9 cellular contexts compared by ENCODE assay signal in the genomic region with DNA sequence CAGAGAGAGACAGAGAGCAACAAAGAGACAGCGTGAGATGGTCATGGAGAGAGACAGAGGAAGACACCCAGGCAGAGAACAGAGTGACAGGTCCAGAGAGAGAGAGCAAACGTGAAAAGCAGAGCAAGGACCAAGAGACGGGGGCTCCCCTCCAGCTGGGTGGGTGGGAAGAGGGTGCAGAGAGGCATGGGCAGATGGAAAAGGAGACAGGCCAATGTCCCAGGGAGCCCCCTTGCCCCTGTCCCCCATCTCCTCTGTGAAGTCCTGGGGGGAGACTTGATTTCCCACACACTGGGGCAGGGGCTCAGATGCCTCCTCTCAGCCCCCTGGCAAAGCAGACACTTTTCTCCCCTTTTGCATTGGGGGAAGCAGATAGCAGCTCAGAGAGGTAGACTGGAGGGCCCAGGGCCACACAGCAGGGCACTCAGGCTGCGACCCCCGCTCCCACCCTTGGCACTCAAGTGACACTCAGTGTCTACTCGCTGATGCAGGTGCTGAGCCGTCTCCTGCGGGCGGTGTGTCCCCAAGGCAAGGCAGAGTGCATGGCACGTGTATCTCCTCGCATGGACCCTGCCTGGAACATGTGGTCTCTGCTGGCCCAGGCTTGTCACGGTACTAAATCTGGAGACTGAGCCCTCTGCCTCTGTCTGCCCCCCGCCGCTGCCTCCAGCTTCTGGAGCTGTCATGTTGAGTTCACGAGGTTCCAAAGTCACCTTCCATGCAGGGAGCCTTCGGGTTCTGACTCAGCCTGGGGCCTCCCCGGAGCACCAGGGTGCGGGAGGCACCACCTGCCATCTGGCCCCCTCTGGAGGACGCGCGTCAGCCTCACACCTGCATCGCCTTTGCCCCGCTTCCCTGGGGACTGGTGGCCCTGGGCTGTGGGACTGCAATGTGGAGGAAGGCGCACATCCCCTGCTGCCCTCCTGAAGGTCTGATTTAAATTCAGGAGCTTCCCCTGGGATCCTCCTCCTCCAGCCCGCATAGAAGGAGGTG.
DNase-seq lines count a peak whose midpoint lies in the region; ATAC-seq and TF ChIP-seq lines count a peak whose summit lies in the region.
"Had no signal": no experiment of that assay in that cellular context is flagged by ENCODE, and none has a peak within 500 bp of the region (broad histone marks: within the 10 kb centered on the region; RNA-seq: fewer than 3 reads in every experiment).

No MANE protein-coding gene starts in this region.

- H3K4me1 ChIP-seq in ACC112 (ENCODE audit: control insufficient read depth, insufficient read depth, low read length, unreplicated experiment) (peaks cover 31% of the 10 kb centered on the region), RWPE2 (ENCODE audit: insufficient read depth, poor library complexity, severe bottlenecking) (peaks cover 29% of the 10 kb centered on the region)

- H2AFZ ChIP-seq in ACC112 (ENCODE audit: low read length, unreplicated experiment), result no peak overlapping the region

- in situ Hi-C loops in GM13977 (cut with MboI; ENCODE audit: low pct_unique_long_range_greater_than_20kb, low sequenced_read_pairs, unreplicated experiment), result no loop called here

- ATAC-seq in RWPE2 (ENCODE audit: low read depth), result no peak
- ATAC-seq in left lobe of liver, result no peak
- no peak for ATAC-seq in GM21390 (IDR thresholded peaks at IDR 0.05; ENCODE audit: unreplicated experiment)
- no peak for ATAC-seq in GM19452 (IDR thresholded peaks at IDR 0.05; ENCODE audit: unreplicated experiment)

- peaks cover 8% of the 10 kb centered on the region for H3K79me2 ChIP-seq in ACC112 (ENCODE audit: control insufficient read depth, insufficient read depth, low read length, unreplicated experiment)

- no peaks in the 10 kb centered on the region for H3K36me3 ChIP-seq in ACC112 (ENCODE audit: insufficient read depth, low read length)
- no peaks in the 10 kb centered on the region for H3K36me3 ChIP-seq in RWPE2 (ENCODE audit: low read depth)

- H3K27me3 ChIP-seq in ACC112 (ENCODE audit: insufficient read depth, low read length) (no peaks in the 10 kb centered on the region), RWPE2 (ENCODE audit: insufficient read depth, poor library complexity, severe bottlenecking) (no peaks in the 10 kb centered on the region)
- H3K27me3 ChIP-seq: SJSA1 had no signal

- no peaks in the 10 kb centered on the region for H3K9me3 ChIP-seq in RWPE2 (ENCODE audit: severe bottlenecking)

- TF ChIP-seq CTCF in GM13977 (IDR thresholded peaks at IDR 0.05; ENCODE audit: extremely low read depth, insufficient read depth, missing control alignments) (peak; percentile 28), RWPE2 (IDR thresholded peaks at IDR 0.05; ENCODE audit: poor library complexity, severe bottlenecking) (peak; percentile 35)

- peak overlapping the region; percentile 90 for H3K27ac ChIP-seq in ACC112 (ENCODE audit: low read depth, low read length)
- peak overlapping the region; percentile 94 for H3K27ac ChIP-seq in RWPE2 (ENCODE audit: poor library complexity, severe bottlenecking)

- peak overlapping the region; percentile 66; the same call in 1 of the 2 replicates for H3K4me3 ChIP-seq in ACC112 (ENCODE audit: low read depth, low read length)
- H3K4me3 ChIP-seq in RWPE2 (ENCODE audit: severe bottlenecking), result no peak overlapping the region
- H3K4me3 ChIP-seq: SJSA1 had no signal

- DNase-seq in GM13977 (ENCODE audit: low spot score) (no peak), RWPE2 (ENCODE audit: low spot score) (peak; percentile 62), left lobe of liver (ENCODE audit: low spot score) (peak; percentile 37), GM19240 (ENCODE audit: insufficient read length, low spot score) (no peak), AG08395 (ENCODE audit: low spot score) (no peak)

Comparison
In these comparisons a context has a peak if more than half of its experiments do, and no peak if none do; other contexts are left out.
1. DNase-seq: peak in RWPE2 (single experiment) and left lobe of liver (single experiment); none in GM13977 (single experiment), GM19240 (single experiment) and AG08395 (single experiment).